Comparison of ENCODE assay signal across 8 cellular contexts in the genomic region with DNA sequence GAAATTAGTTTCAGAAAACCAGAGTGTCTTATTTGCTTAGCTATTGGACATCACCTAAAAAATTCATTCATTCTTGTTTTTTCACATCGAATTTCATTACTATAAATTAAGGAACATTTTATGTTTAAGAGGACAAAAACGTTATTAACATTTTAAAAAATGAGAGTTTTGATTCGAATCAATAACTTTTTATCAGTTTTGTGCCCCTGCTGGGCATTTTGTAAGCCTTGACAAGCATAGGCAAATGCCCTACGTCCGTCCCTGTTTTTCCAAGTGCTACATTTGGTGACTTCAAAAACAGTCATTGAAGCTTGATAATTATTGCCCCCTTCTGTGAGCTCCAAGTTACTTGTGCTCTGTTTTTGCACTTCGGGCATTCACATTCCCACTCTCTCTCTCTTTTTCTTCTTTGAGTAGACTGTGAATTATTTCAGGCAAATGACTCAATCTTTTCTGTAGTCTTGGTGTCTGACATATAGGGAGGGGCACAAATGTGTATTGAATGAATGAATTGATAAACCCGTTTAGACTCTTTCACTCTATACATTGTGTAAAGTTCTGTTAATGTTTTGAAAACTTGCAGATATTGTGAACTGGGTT. TPM values are rescaled to one million over a fixed set of nuclear protein-coding genes. Genes with fewer than 3 reads are reported as not detected.
DNase-seq lines count a peak whose midpoint lies in the region; ATAC-seq and TF ChIP-seq lines count a peak whose summit lies in the region.

No MANE protein-coding gene starts in this region.

- H3K4me1 ChIP-seq in PC-9 (replicated peaks; ENCODE audit: insufficient read depth) (peaks cover 7% of the 10 kb centered on the region; the same call in 1 of the 2 replicates), neural progenitor cell (peaks cover 14% of the 10 kb centered on the region)

- H4K20me1 ChIP-seq in PC-9 (ENCODE audit: insufficient read depth) = no peaks in the 10 kb centered on the region
- peaks cover 25% of the 10 kb centered on the region for H4K20me1 ChIP-seq in neural progenitor cell (ENCODE audit: low read depth)

- H3K9ac ChIP-seq in neural progenitor cell = peak overlapping the region; percentile 51

- H3K27me3 Mint-ChIP-seq in endothelial cell (ENCODE audit: unreplicated experiment) (peaks cover 2% of the 10 kb centered on the region), neural progenitor cell (ENCODE audit: insufficient read depth, low read depth) (peaks cover 2% of the 10 kb centered on the region)

- peak overlapping the region; percentile 98 for H3K4me3 Mint-ChIP-seq in endothelial cell (ENCODE audit: unreplicated experiment)
- H3K4me3 Mint-ChIP-seq in neural progenitor cell = peak overlapping the region; percentile 98

- POLR2A ChIA-PET in PC-9 (lab: Charles Lee; ENCODE audit: unreplicated experiment) = no interaction called here

- H3K4me2 ChIP-seq in PC-9 (peak overlapping the region; percentile 86), neural progenitor cell (peak overlapping the region; percentile 82)

- H3F3A ChIP-seq in PC-9 (ENCODE audit: insufficient read depth, low read depth) (peaks cover 3% of the 10 kb centered on the region; the same call in 1 of the 2 replicates), neural progenitor cell (ENCODE audit: low read depth) (peaks cover 17% of the 10 kb centered on the region)

- DNase-seq in SIG-M5 treated with dmso at 0.1 percent for 504 hours (lab: John Stamatoyannopoulos, UW; ENCODE audit: unreplicated experiment) = peak; percentile 31
- DNase-seq in SIG-M5 (lab: John Stamatoyannopoulos, UW) = no peak
- no peak for DNase-seq in PC-9
- no peak for DNase-seq in endothelial cell (ENCODE audit: low spot score)
- DNase-seq in neural progenitor cell (ENCODE audit: low spot score) = peak; percentile 8
- DNase-seq in HuH-7 (ENCODE audit: low spot score) = no peak
- no peak for DNase-seq in stimulated activated CD4-positive, alpha-beta T cell treated with anti-CD3 and anti-CD28 coated beads, Interleukin-12 subunit alpha, Interleukin-12 subunit beta, amount 100 ng/mL, for 4 hours

- H3K27ac Mint-ChIP-seq in endothelial cell (ENCODE audit: unreplicated experiment) = peak overlapping the region; percentile 81
- H3K27ac Mint-ChIP-seq in neural progenitor cell = no peak overlapping the region

- no peaks in the 10 kb centered on the region for H3K36me3 ChIP-seq in PC-9 (ENCODE audit: low read depth)
- H3K36me3 ChIP-seq in neural progenitor cell = no peaks in the 10 kb centered on the region

- H3K9me3 ChIP-seq in PC-9 (ENCODE audit: insufficient read depth, low read depth) (no peaks in the 10 kb centered on the region), neural progenitor cell (ENCODE audit: low read depth) (no peaks in the 10 kb centered on the region)

- H3K9me3 Mint-ChIP-seq in endothelial cell (ENCODE audit: unreplicated experiment) (no peaks in the 10 kb centered on the region), neural progenitor cell (no peaks in the 10 kb centered on the region)

- H3K27me3 ChIP-seq in PC-9 (ENCODE audit: insufficient read depth, low read depth) (no peaks in the 10 kb centered on the region), neural progenitor cell (no peaks in the 10 kb centered on the region)

- H3K9me2 ChIP-seq in PC-9 (ENCODE audit: insufficient read depth) = no peaks in the 10 kb centered on the region

- CTCF ChIA-PET in PC-9 (lab: Charles Lee) = interaction anchor here (1.1 kb wide), 1 partner anchor 53 kb away, joined by 4 read pairs; the partner anchor contains the start of gene SLC25A3

- H3K27ac ChIP-seq in PC-9 = no peak overlapping the region
- H3K27ac ChIP-seq in neural progenitor cell = no peak overlapping the region

- H2AFZ ChIP-seq in PC-9 = peak overlapping the region; percentile 94
- H2AFZ ChIP-seq in neural progenitor cell (replicated peaks) = no peak overlapping the region

- H3K79me2 ChIP-seq in PC-9 (ENCODE audit: low read depth) (0 out of 2 replicates have a peak, but pooled peaks cover 6% of the 10 kb centered on the region), neural progenitor cell (ENCODE audit: low read depth) (peaks cover 62% of the 10 kb centered on the region)

- intact Hi-C loops in PC-9 (cut with micrococcal nuclease; ENCODE audit: unreplicated experiment) = no loop called here

- no peak for ATAC-seq in GM21737 (IDR thresholded peaks at IDR 0.05; ENCODE audit: unreplicated experiment)

- no peak for TF ChIP-seq CTCF in PC-9 (conservative IDR thresholded peaks at IDR 0.05)
- TF ChIP-seq CTCF in endothelial cell (IDR thresholded peaks at IDR 0.05; ENCODE audit: unreplicated experiment) = no peak
- TF ChIP-seq CTCF in neural progenitor cell (IDR thresholded peaks at IDR 0.05) = peak; percentile 23

- H3K36me3 Mint-ChIP-seq in endothelial cell (ENCODE audit: low read depth, unreplicated experiment) (peaks cover 18% of the 10 kb centered on the region), neural progenitor cell (peaks cover 8% of the 10 kb centered on the region)

- peaks cover 15% of the 10 kb centered on the region for H3K4me1 Mint-ChIP-seq in endothelial cell (ENCODE audit: unreplicated experiment)
- peaks cover 11% of the 10 kb centered on the region for H3K4me1 Mint-ChIP-seq in neural progenitor cell

- H3K4me3 ChIP-seq in PC-9 (peak overlapping the region; percentile 85), neural progenitor cell (peak overlapping the region; percentile 74)

- no TSS peak for BruUV-seq in PC-9 (replicated peaks; lab: Mats Ljungman, UMichigan)

RNA-seq across cellular contexts. Expression of gene APAF1, which starts 1.2 kb away (rescaled TPM):
- total RNA-seq in PC-9 (2021) (12.8 and 19.1 TPM in 2 replicates), endothelial cell (ENCODE audit: unreplicated experiment) (45.9 TPM), neural progenitor cell (ENCODE audit: low replicate concordance) (43.2 and 69.1 TPM in 2 replicates)

RNA-seq across cellular contexts. Expression of gene IKBIP, which starts 1.7 kb away (rescaled TPM):
- total RNA-seq in PC-9 (2021) (6.6 and 7.2 TPM in 2 replicates), endothelial cell (ENCODE audit: unreplicated experiment) (47.4 TPM), neural progenitor cell (ENCODE audit: low replicate concordance) (31.1 and 51.6 TPM in 2 replicates)

RNA-seq across cellular contexts. Expression of gene SLC25A3, which starts 52.8 kb away (rescaled TPM):
- total RNA-seq in PC-9 (2021) (572 and 697 TPM in 2 replicates), endothelial cell (ENCODE audit: unreplicated experiment) (718 TPM), neural progenitor cell (ENCODE audit: low replicate concordance) (956 and 1,100 TPM in 2 replicates)

Comparison
In these comparisons a context has a peak if more than half of its experiments do, and no peak if none do; other contexts are left out.
1. DNase-seq: peak in SIG-M5 treated with dmso at 0.1 percent for 504 hours (single experiment) and neural progenitor cell (single experiment); none in SIG-M5 (single experiment), PC-9 (0 of 2), endothelial cell (single experiment), HuH-7 (single experiment) and stimulated activated CD4-positive, alpha-beta T cell treated with anti-CD3 and anti-CD28 coated beads, Interleukin-12 subunit alpha, Interleukin-12 subunit beta, amount 100 ng/mL, for 4 hours (single experiment).